Comparison of ENCODE assay signal across 8 cellular contexts in genomic region chr10:11685787-11686218, GRCh38. TPM values are rescaled to one million over a fixed set of nuclear protein-coding genes. Genes with fewer than 3 reads are reported as not detected.
DNase-seq lines count a peak whose midpoint lies in the region; ATAC-seq, FAIRE-seq and TF ChIP-seq lines count a peak whose summit lies in the region.

No MANE protein-coding gene starts in this region.

- peak; percentile 44 for DNase-seq in DMS53 treated with DMSO at 0.1 percent for 48 hours (lab: John Stamatoyannopoulos, UW; ENCODE audit: unreplicated experiment)
- peak; percentile 55 for DNase-seq in T follicular helper cell (ENCODE audit: low read depth)
- DNase-seq in naive thymus-derived CD4-positive, alpha-beta T cell, result peak in 8 of 9 donors; percentile 33 to 84 (median 75)
- no peak for DNase-seq in H54 (ENCODE audit: insufficient read length, low spot score)
- DNase-seq in NCI-H187 treated with DMSO at 0.1 percent for 48 hours (lab: John Stamatoyannopoulos, UW), result no peak
- no peak for DNase-seq in cerebellum (ENCODE audit: low spot score)

- H3K9me3 ChIP-seq in naive thymus-derived CD4-positive, alpha-beta T cell (ENCODE audit: control insufficient read depth in 2 of 3, low read length in 3 of 3), result no peaks in the 10 kb centered on the region

- H3K27me3 ChIP-seq in naive thymus-derived CD4-positive, alpha-beta T cell (ENCODE audit: control insufficient read depth in 2 of 2, insufficient read depth in 2 of 2, low read length in 2 of 2), result no peaks in the 10 kb centered on the region

- H3K36me3 Mint-ChIP-seq in dendritic cell treated with granulocyte-macrophage colony-stimulating factor and Interleukin-4, amounts not matched to agents 40 ng/mL and 50 ng/mL, for 4 days (ENCODE audit: low read depth), result no peaks in the 10 kb centered on the region
- no peaks in the 10 kb centered on the region for H3K36me3 Mint-ChIP-seq in naive thymus-derived CD4-positive, alpha-beta T cell

- H3K4me3 ChIP-seq in naive thymus-derived CD4-positive, alpha-beta T cell (ENCODE audit: low read length), result peak overlapping the region; percentile 49

- H3K4me1 ChIP-seq in naive thymus-derived CD4-positive, alpha-beta T cell (ENCODE audit: control insufficient read depth in 2 of 2, insufficient read depth in 2 of 2, low read length in 2 of 2), result peaks cover 26 to 51% of the 10 kb centered on the region in 2 donors

- intact Hi-C loops in dendritic cell treated with granulocyte-macrophage colony-stimulating factor and Interleukin-4, amounts not matched to agents 40 ng/mL and 50 ng/mL, for 4 days (cut with micrococcal nuclease), result loop anchor here (5.0 kb wide), 1 partner anchor 36 kb away; no protein-coding TSS in a partner anchor
- intact Hi-C loops in naive thymus-derived CD4-positive, alpha-beta T cell (cut with micrococcal nuclease), result loop anchor here (1.0 to 10.0 kb wide), 10 partner anchors 24 to 759 kb away; partner anchors contain the start of genes DHTKD1 (in 1 of the 2), ECHDC3 (in 1 of the 2) and UPF2 (in 1 of the 2)

- peak overlapping the region; percentile 96 for H3K27ac Mint-ChIP-seq in dendritic cell treated with granulocyte-macrophage colony-stimulating factor and Interleukin-4, amounts not matched to agents 40 ng/mL and 50 ng/mL, for 4 days
- H3K27ac Mint-ChIP-seq in naive thymus-derived CD4-positive, alpha-beta T cell, result peak overlapping the region; percentile 67 to 99 (median 97)

- POLR2A ChIA-PET in naive thymus-derived CD4-positive, alpha-beta T cell (lab: Charles Lee), result interaction anchor here (0.6 to 4.5 kb wide), 9 partner anchors 7 to 523 kb away, joined by 3 to 19 read pairs (median 3); no protein-coding TSS in a partner anchor

- H3K36me3 ChIP-seq in naive thymus-derived CD4-positive, alpha-beta T cell (ENCODE audit: control insufficient read depth in 2 of 3, insufficient read depth in 3 of 3, low read length in 3 of 3), result no peaks in the 10 kb centered on the region

- H3K9me3 Mint-ChIP-seq in dendritic cell treated with granulocyte-macrophage colony-stimulating factor and Interleukin-4, amounts not matched to agents 40 ng/mL and 50 ng/mL, for 4 days, result no peaks in the 10 kb centered on the region
- no peaks in the 10 kb centered on the region for H3K9me3 Mint-ChIP-seq in naive thymus-derived CD4-positive, alpha-beta T cell

- no peak for TF ChIP-seq EP300 in Ishikawa (IDR thresholded peaks at IDR 0.05; ENCODE audit: borderline replicate concordance)

- ATAC-seq in naive thymus-derived CD4-positive, alpha-beta T cell, result peak; percentile 43

- H3K27ac ChIP-seq in naive thymus-derived CD4-positive, alpha-beta T cell (ENCODE audit: low read depth, low read length), result peak overlapping the region; percentile 78

- H3K4me3 Mint-ChIP-seq in dendritic cell treated with granulocyte-macrophage colony-stimulating factor and Interleukin-4, amounts not matched to agents 40 ng/mL and 50 ng/mL, for 4 days, result peak overlapping the region; percentile 54
- H3K4me3 Mint-ChIP-seq in naive thymus-derived CD4-positive, alpha-beta T cell, result peak overlapping the region; percentile 74 to 91 (median 88)

- TF ChIP-seq RAD21 in Ishikawa (IDR thresholded peaks at IDR 0.05; ENCODE audit: low read depth), result no peak

- no peak for FAIRE-seq in H54 (lab: Jason Lieb, UNC)

- TF ChIP-seq POLR2A in H54 (IDR thresholded peaks at IDR 0.05; ENCODE audit: low read depth, low read length), result no peak

- peaks cover 66% of the 10 kb centered on the region for H3K4me1 Mint-ChIP-seq in dendritic cell treated with granulocyte-macrophage colony-stimulating factor and Interleukin-4, amounts not matched to agents 40 ng/mL and 50 ng/mL, for 4 days (ENCODE audit: low read depth)
- peaks cover 25 to 83% (median 78%) of the 10 kb centered on the region in 7 donors for H3K4me1 Mint-ChIP-seq in naive thymus-derived CD4-positive, alpha-beta T cell

- H3K27me3 Mint-ChIP-seq in dendritic cell treated with granulocyte-macrophage colony-stimulating factor and Interleukin-4, amounts not matched to agents 40 ng/mL and 50 ng/mL, for 4 days, result peaks cover 47% of the 10 kb centered on the region
- H3K27me3 Mint-ChIP-seq in naive thymus-derived CD4-positive, alpha-beta T cell, result peaks cover 0 to 67% (median 0%) of the 10 kb centered on the region in 5 donors

- CTCF ChIA-PET in naive thymus-derived CD4-positive, alpha-beta T cell (lab: Charles Lee), result interaction anchor here (0.6 to 0.9 kb wide), 5 partner anchors 9 to 459 kb away, joined by 3 to 4 read pairs (median 3); no protein-coding TSS in a partner anchor

TF ChIP-seq in Ishikawa, 13 proteins besides CTCF, POLR2A, EP300 and RAD21:
- TF ChIP-seq YY1 (IDR thresholded peaks at IDR 0.05; ENCODE audit: low read depth) (no peak), TAF1 (IDR thresholded peaks at IDR 0.05; ENCODE audit: low read depth) (no peak), NFIC (IDR thresholded peaks at IDR 0.05) (peak; percentile 80), TCF12 (IDR thresholded peaks at IDR 0.05; ENCODE audit: low read depth) (no peak), USF1 (IDR thresholded peaks at IDR 0.05) (no peak), REST (IDR thresholded peaks at IDR 0.05; ENCODE audit: low read depth) (no peak), ZBTB7A (IDR thresholded peaks at IDR 0.05; ENCODE audit: low read depth) (no peak)

RNA-seq across cellular contexts. Expression of gene ECHDC3, which starts 56.4 kb away (rescaled TPM):
- 1 to 10 TPM in 1 of 5 experiments, under 1 TPM in 1, not detected in 3; 0.74 to 2.5 TPM for total RNA-seq in naive thymus-derived CD4-positive, alpha-beta T cell
- polyA plus RNA-seq in naive thymus-derived CD4-positive, alpha-beta T cell, result under 1 TPM; 0.36 to 0.39 TPM
- total RNA-seq in cerebellum, result 1.3 TPM

Comparison
In these comparisons a context has a peak if more than half of its experiments do, and no peak if none do; other contexts are left out.
1. DNase-seq: peak in DMS53 treated with DMSO at 0.1 percent for 48 hours (single experiment), T follicular helper cell (single experiment) and naive thymus-derived CD4-positive, alpha-beta T cell (8 of 9); none in H54 (single experiment), NCI-H187 treated with DMSO at 0.1 percent for 48 hours (single experiment) and cerebellum (single experiment).